16 cellular contexts compared by ENCODE assay signal in genomic region chr15:47397587-47397986, GRCh38.
DNase-seq lines count a peak whose midpoint lies in the region; ATAC-seq and TF ChIP-seq lines count a peak whose summit lies in the region.
"Had no signal": no experiment of that assay in that cellular context is flagged by ENCODE, and none has a peak within 500 bp of the region (broad histone marks: within the 10 kb centered on the region; RNA-seq: fewer than 3 reads in every experiment).

No MANE protein-coding gene starts in this region.

- ATAC-seq in left ventricle myocardium superior (no peak), T-helper 17 cell (no peak)

- H3K9me3 ChIP-seq in cardiac muscle cell (ENCODE audit: low read depth) (no peaks in the 10 kb centered on the region), T-helper 17 cell (ENCODE audit: control insufficient read depth, low read length, poor library complexity, severe bottlenecking) (no peaks in the 10 kb centered on the region)
- H3K9me3 ChIP-seq: BLaER1, Caco-2, HAP-1 had no signal

- no peaks in the 10 kb centered on the region for H3K36me3 ChIP-seq in cardiac muscle cell
- H3K36me3 ChIP-seq: BLaER1, HAP-1 had no signal

- no peaks in the 10 kb centered on the region for H3K36me3 Mint-ChIP-seq in T-helper 17 cell (ENCODE audit: low read depth)
- H3K36me3 Mint-ChIP-seq: CD8-positive, alpha-beta memory T cell had no signal

- no peak overlapping the region for H3K4me3 Mint-ChIP-seq in T-helper 17 cell
- H3K4me3 Mint-ChIP-seq: CD8-positive, alpha-beta memory T cell; HFFc6 had no signal

- no peaks in the 10 kb centered on the region for H3K27me3 ChIP-seq in cardiac muscle cell
- no peaks in the 10 kb centered on the region for H3K27me3 ChIP-seq in dorsolateral prefrontal cortex
- H3K27me3 ChIP-seq: BLaER1 had no signal

- DNase-seq in cardiac muscle cell (ENCODE audit: low read depth in 1 of 2, low spot score in 1 of 2) = peak in 1 of 2 donors; percentile 31
- no peak for DNase-seq in left ventricle myocardium superior
- peak; percentile 44 for DNase-seq in dermis blood vessel endothelial cell
- DNase-seq in fibroblast of peridontal ligament (ENCODE audit: extremely low read depth) = peak; percentile 55
- DNase-seq in T-helper 17 cell = no peak
- no peak for DNase-seq in dorsolateral prefrontal cortex
- DNase-seq in NOMO-1 (lab: John Stamatoyannopoulos, UW; ENCODE audit: unreplicated experiment in 2 of 2) = no peak
- DNase-seq: 8988T; AML-193; Caco-2; CD8-positive, alpha-beta memory T cell; DND-41; GDM1; HFFc6 had no signal

- TF ChIP-seq CTCF in cardiac muscle cell (IDR thresholded peaks at IDR 0.05; ENCODE audit: low read depth, low read length) = no peak
- TF ChIP-seq CTCF in dorsolateral prefrontal cortex (IDR thresholded peaks at IDR 0.05 in 54 of 56, conservative IDR thresholded peaks at IDR 0.05 in 2 of 56; ENCODE audit: low read depth in 1 of 56, partially characterized antibody in 56 of 56) = no peak

- no peaks in the 10 kb centered on the region for H3K27me3 Mint-ChIP-seq in T-helper 17 cell
- H3K27me3 Mint-ChIP-seq: CD8-positive, alpha-beta memory T cell had no signal

- H3K27ac Mint-ChIP-seq in T-helper 17 cell = no peak overlapping the region
- H3K27ac Mint-ChIP-seq: HFFc6 had no signal

- H3K4me1 Mint-ChIP-seq in T-helper 17 cell = no peaks in the 10 kb centered on the region
- H3K4me1 Mint-ChIP-seq: CD8-positive, alpha-beta memory T cell had no signal

- no peak overlapping the region for H3K4me3 ChIP-seq in cardiac muscle cell
- no peak overlapping the region for H3K4me3 ChIP-seq in dorsolateral prefrontal cortex
- H3K4me3 ChIP-seq: BLaER1, HAP-1 had no signal

- H3K27ac ChIP-seq in cardiac muscle cell = peak overlapping the region; percentile 79
- no peak overlapping the region for H3K27ac ChIP-seq in dorsolateral prefrontal cortex
- H3K27ac ChIP-seq: BLaER1 had no signal

- peaks cover 22% of the 10 kb centered on the region for H3K4me1 ChIP-seq in cardiac muscle cell (ENCODE audit: low read depth)
- H3K4me1 ChIP-seq: Caco-2, HAP-1 had no signal

- intact Hi-C loops in left ventricle myocardium superior (cut with micrococcal nuclease) (no loop called here), dorsolateral prefrontal cortex (cut with DNase I) (no loop called here)

Comparison
In these comparisons a context has a peak if more than half of its experiments do, and no peak if none do; other contexts are left out.
1. DNase-seq: peak in dermis blood vessel endothelial cell (single experiment) and fibroblast of peridontal ligament (single experiment); none in left ventricle myocardium superior (single experiment), T-helper 17 cell (0 of 3), dorsolateral prefrontal cortex (0 of 10) and NOMO-1 (0 of 2).